In genomic region chr6:139150915-139151314, GRCh38 we compare ENCODE assay signal across 15 cellular contexts. TPM values are rescaled to one million over a fixed set of nuclear protein-coding genes. Genes with fewer than 3 reads are reported as not detected.
A peak's percentile ranks its signal among the peaks of the same experiment; 100 is the strongest.
DNase-seq lines count a peak whose midpoint lies in the region; ATAC-seq and TF ChIP-seq lines count a peak whose summit lies in the region.
"Had no signal": no experiment of that assay in that cellular context is flagged by ENCODE, and none has a peak within 500 bp of the region (broad histone marks: within the 10 kb centered on the region; RNA-seq: fewer than 3 reads in every experiment).

No MANE protein-coding gene starts in this region.

- H3K27me3 Mint-ChIP-seq in activated CD4-positive, alpha-beta T cell treated with anti-CD3 and anti-CD28 coated beads, Interleukin-2, amount 10 ng/mL, durations not matched to agents 7 days and 5 days: no peaks in the 10 kb centered on the region
- no peaks in the 10 kb centered on the region for H3K27me3 Mint-ChIP-seq in activated T-helper 1 cell treated with anti-CD3 and anti-CD28 coated beads, Interleukin-12 subunit alpha, Interleukin-12 subunit beta, Interleukin-2, Interleukin-4 antibody, amounts not matched to agents 30 ng/mL and 10 ng/mL and 1 ng/mL, durations not matched to agents 14 hours and 24 hours and 36 hours (ENCODE audit: insufficient read depth)

- peaks cover 86% of the 10 kb centered on the region for H3K4me1 Mint-ChIP-seq in activated CD4-positive, alpha-beta T cell treated with anti-CD3 and anti-CD28 coated beads, Interleukin-2, amount 10 ng/mL, durations not matched to agents 7 days and 5 days
- H3K4me1 Mint-ChIP-seq in activated T-helper 1 cell treated with anti-CD3 and anti-CD28 coated beads, Interleukin-12 subunit alpha, Interleukin-12 subunit beta, Interleukin-2, Interleukin-4 antibody, amounts not matched to agents 30 ng/mL and 10 ng/mL and 1 ng/mL, durations not matched to agents 14 hours and 24 hours and 36 hours (ENCODE audit: low read depth): peaks cover 85% of the 10 kb centered on the region
- peaks cover 88% of the 10 kb centered on the region for H3K4me1 Mint-ChIP-seq in stimulated activated effector memory CD8-positive, alpha-beta T cell treated with anti-CD3 and anti-CD28 coated beads, Interleukin-12 subunit alpha, Interleukin-12 subunit beta, amount 100 ng/mL, for 72 hours

- POLR2A ChIA-PET in activated CD4-positive, alpha-beta T cell treated with anti-CD3 and anti-CD28 coated beads, Interleukin-2, amount 10 ng/mL, durations not matched to agents 7 days and 5 days (lab: Charles Lee): no interaction called here

- no peak for ATAC-seq in stimulated activated effector memory CD8-positive, alpha-beta T cell treated with anti-CD3 and anti-CD28 coated beads, Interleukin-12 subunit alpha, Interleukin-12 subunit beta, amount 100 ng/mL, for 72 hours
- ATAC-seq in activated CD4-positive, CD25-positive, alpha-beta regulatory T cell treated with anti-CD3 and anti-CD28 coated beads, Interleukin-2, amount 50 U/mL, for 24 hours: no peak
- ATAC-seq: Right ventricle myocardium inferior had no signal

- no peak for TF ChIP-seq CTCF in GM13977 (IDR thresholded peaks at IDR 0.05; ENCODE audit: extremely low read depth, insufficient read depth, missing control alignments)

- H3K4me3 Mint-ChIP-seq in activated CD4-positive, alpha-beta T cell treated with anti-CD3 and anti-CD28 coated beads, Interleukin-2, amount 10 ng/mL, durations not matched to agents 7 days and 5 days: peak overlapping the region; percentile 66
- H3K4me3 Mint-ChIP-seq in activated T-helper 1 cell treated with anti-CD3 and anti-CD28 coated beads, Interleukin-12 subunit alpha, Interleukin-12 subunit beta, Interleukin-2, Interleukin-4 antibody, amounts not matched to agents 30 ng/mL and 10 ng/mL and 1 ng/mL, durations not matched to agents 14 hours and 24 hours and 36 hours: peak overlapping the region; percentile 40
- peak overlapping the region; percentile 65 for H3K4me3 Mint-ChIP-seq in stimulated activated effector memory CD8-positive, alpha-beta T cell treated with anti-CD3 and anti-CD28 coated beads, Interleukin-12 subunit alpha, Interleukin-12 subunit beta, amount 100 ng/mL, for 72 hours

- DNase-seq in activated CD4-positive, alpha-beta T cell treated with anti-CD3 and anti-CD28 coated beads, Interleukin-2, amount 10 ng/mL, durations not matched to agents 7 days and 5 days: no peak
- no peak for DNase-seq in activated CD4-positive, alpha-beta T cell treated with anti-CD3 and anti-CD28 coated beads, Interleukin-2, amount 50 U/mL, for 48 hours
- no peak for DNase-seq in activated T-helper 1 cell treated with anti-CD3 and anti-CD28 coated beads, Interleukin-12 subunit alpha, Interleukin-12 subunit beta, Interleukin-2, Interleukin-4 antibody, amounts not matched to agents 30 ng/mL and 10 ng/mL and 1 ng/mL, durations not matched to agents 14 hours and 24 hours and 36 hours (ENCODE audit: low spot score)
- DNase-seq in foreskin melanocyte (peak; percentile 40), NCI-H1105 (lab: John Stamatoyannopoulos, UW) (no peak), GM13977 (ENCODE audit: low spot score) (no peak)
- peak in 1 of 2 donors; percentile 52 for DNase-seq in stimulated activated effector memory CD8-positive, alpha-beta T cell treated with anti-CD3 and anti-CD28 coated beads, Interleukin-12 subunit alpha, Interleukin-12 subunit beta, amount 100 ng/mL, for 72 hours (ENCODE audit: low spot score in 2 of 2)
- DNase-seq: H7; Kasumi-1; NCI-H1694 treated with DMSO at 0.1 percent for 48 hours; NCI-H526 treated with DMSO at 0.1 percent for 48 hours; stimulated activated CD4-positive, alpha-beta T cell treated with anti-CD3 and anti-CD28 coated beads, Interleukin-12 subunit alpha, Interleukin-12 subunit beta, amount 100 ng/mL, for 4 hours; tibial artery had no signal

- CTCF ChIA-PET in activated CD4-positive, alpha-beta T cell treated with anti-CD3 and anti-CD28 coated beads, Interleukin-2, amount 10 ng/mL, durations not matched to agents 7 days and 5 days (lab: Charles Lee): interaction anchor here (0.6 to 5.0 kb wide), 5 partner anchors 10 to 1404 kb away, joined by 3 to 16 read pairs (median 3); no protein-coding TSS in a partner anchor

- H3K36me3 Mint-ChIP-seq in activated CD4-positive, alpha-beta T cell treated with anti-CD3 and anti-CD28 coated beads, Interleukin-2, amount 10 ng/mL, durations not matched to agents 7 days and 5 days (ENCODE audit: low read depth): peaks cover 25% of the 10 kb centered on the region
- H3K36me3 Mint-ChIP-seq in activated T-helper 1 cell treated with anti-CD3 and anti-CD28 coated beads, Interleukin-12 subunit alpha, Interleukin-12 subunit beta, Interleukin-2, Interleukin-4 antibody, amounts not matched to agents 30 ng/mL and 10 ng/mL and 1 ng/mL, durations not matched to agents 14 hours and 24 hours and 36 hours (ENCODE audit: low read depth): peaks cover 23% of the 10 kb centered on the region
- peaks cover 33% of the 10 kb centered on the region for H3K36me3 Mint-ChIP-seq in stimulated activated effector memory CD8-positive, alpha-beta T cell treated with anti-CD3 and anti-CD28 coated beads, Interleukin-12 subunit alpha, Interleukin-12 subunit beta, amount 100 ng/mL, for 72 hours

- intact Hi-C loops in activated T-helper 1 cell treated with anti-CD3 and anti-CD28 coated beads, Interleukin-12 subunit alpha, Interleukin-12 subunit beta, Interleukin-2, Interleukin-4 antibody, amounts not matched to agents 30 ng/mL and 10 ng/mL and 1 ng/mL, durations not matched to agents 14 hours and 24 hours and 36 hours (cut with micrococcal nuclease): no loop called here

- peak overlapping the region; percentile 81 for H3K27ac Mint-ChIP-seq in activated CD4-positive, alpha-beta T cell treated with anti-CD3 and anti-CD28 coated beads, Interleukin-2, amount 10 ng/mL, durations not matched to agents 7 days and 5 days
- H3K27ac Mint-ChIP-seq in activated T-helper 1 cell treated with anti-CD3 and anti-CD28 coated beads, Interleukin-12 subunit alpha, Interleukin-12 subunit beta, Interleukin-2, Interleukin-4 antibody, amounts not matched to agents 30 ng/mL and 10 ng/mL and 1 ng/mL, durations not matched to agents 14 hours and 24 hours and 36 hours: peak overlapping the region; percentile 88
- peak overlapping the region; percentile 94 for H3K27ac Mint-ChIP-seq in stimulated activated effector memory CD8-positive, alpha-beta T cell treated with anti-CD3 and anti-CD28 coated beads, Interleukin-12 subunit alpha, Interleukin-12 subunit beta, amount 100 ng/mL, for 72 hours

- peaks cover 2% of the 10 kb centered on the region for H3K9me3 Mint-ChIP-seq in activated CD4-positive, alpha-beta T cell treated with anti-CD3 and anti-CD28 coated beads, Interleukin-2, amount 10 ng/mL, durations not matched to agents 7 days and 5 days
- no peaks in the 10 kb centered on the region for H3K9me3 Mint-ChIP-seq in activated T-helper 1 cell treated with anti-CD3 and anti-CD28 coated beads, Interleukin-12 subunit alpha, Interleukin-12 subunit beta, Interleukin-2, Interleukin-4 antibody, amounts not matched to agents 30 ng/mL and 10 ng/mL and 1 ng/mL, durations not matched to agents 14 hours and 24 hours and 36 hours
- no peaks in the 10 kb centered on the region for H3K9me3 Mint-ChIP-seq in stimulated activated effector memory CD8-positive, alpha-beta T cell treated with anti-CD3 and anti-CD28 coated beads, Interleukin-12 subunit alpha, Interleukin-12 subunit beta, amount 100 ng/mL, for 72 hours

- in situ Hi-C loops in GM13977 (cut with MboI; ENCODE audit: low pct_unique_long_range_greater_than_20kb, low sequenced_read_pairs, unreplicated experiment): no loop called here

RNA-seq across cellular contexts. Expression of gene HECA, which starts 16.0 kb away (rescaled TPM):
- 10 to 100 TPM; 59.2 to 60.1 TPM for total RNA-seq in activated CD4-positive, alpha-beta T cell treated with anti-CD3 and anti-CD28 coated beads, Interleukin-2, amount 10 ng/mL, durations not matched to agents 7 days and 5 days
- total RNA-seq in activated T-helper 1 cell treated with anti-CD3 and anti-CD28 coated beads, Interleukin-12 subunit alpha, Interleukin-12 subunit beta, Interleukin-2, Interleukin-4 antibody, amounts not matched to agents 30 ng/mL and 10 ng/mL and 1 ng/mL, durations not matched to agents 14 hours and 24 hours and 36 hours: 49.1 and 49.9 TPM in 2 replicates
